13 cellular contexts compared by ENCODE assay signal in genomic region chr16:84999200-84999599, GRCh38. TPM values are rescaled to one million over a fixed set of nuclear protein-coding genes. Genes with fewer than 3 reads are reported as not detected.
DNase-seq lines count a peak whose midpoint lies in the region; ATAC-seq and TF ChIP-seq lines count a peak whose summit lies in the region.
"Had no signal": no experiment of that assay in that cellular context is flagged by ENCODE, and none has a peak within 500 bp of the region (broad histone marks: within the 10 kb centered on the region; RNA-seq: fewer than 3 reads in every experiment).

No MANE protein-coding gene starts in this region.

- intact Hi-C loops in activated CD4-positive, alpha-beta T cell treated with anti-CD3 and anti-CD28 coated beads for 36 hours (cut with DNase I, micrococcal nuclease) = no loop called here

- no peak for DNase-seq in activated CD4-positive, alpha-beta T cell treated with anti-CD3 and anti-CD28 coated beads for 36 hours
- DNase-seq in activated CD4-positive, alpha-beta T cell treated with anti-CD3 and anti-CD28 coated beads for 1 hour = no peak
- DNase-seq in central memory CD8-positive, alpha-beta T cell (ENCODE audit: low spot score in 2 of 2) = no peak
- peak; percentile 52 to 71 for DNase-seq in lung microvascular endothelial cell (ENCODE audit: low read depth in 2 of 2)
- no peak for DNase-seq in upper lobe of left lung
- no peak for DNase-seq in NCI-H510A (lab: John Stamatoyannopoulos, UW)
- DNase-seq: DMS79, erythroblast, natural killer cell, NCI-H345, T1000 had no signal

- H3K4me1 Mint-ChIP-seq in activated CD4-positive, alpha-beta T cell treated with anti-CD3 and anti-CD28 coated beads for 36 hours = peaks cover 46% of the 10 kb centered on the region
- H3K4me1 Mint-ChIP-seq in central memory CD8-positive, alpha-beta T cell = peaks cover 50% of the 10 kb centered on the region

- no peak for TF ChIP-seq EP300 in upper lobe of left lung (IDR thresholded peaks at IDR 0.05)

- no peak for ATAC-seq in activated CD4-positive, alpha-beta T cell treated with anti-CD3 and anti-CD28 coated beads for 36 hours
- ATAC-seq in central memory CD8-positive, alpha-beta T cell (replicated peaks; ENCODE audit: extremely low read depth, poor library complexity, severe bottlenecking) = no peak
- no peak for ATAC-seq in upper lobe of left lung (ENCODE audit: low FRiP score in 2 of 2)
- no peak for ATAC-seq in GM18873 (IDR thresholded peaks at IDR 0.05; ENCODE audit: low FRiP score, unreplicated experiment)
- no peak for ATAC-seq in GM21723 (IDR thresholded peaks at IDR 0.05; ENCODE audit: unreplicated experiment)
- ATAC-seq: natural killer cell had no signal

- CTCF ChIA-PET in activated CD4-positive, alpha-beta T cell treated with anti-CD3 and anti-CD28 coated beads for 36 hours (lab: Charles Lee) = no interaction called here

- H3K4me3 ChIP-seq in upper lobe of left lung = no peak overlapping the region

- H3K27ac Mint-ChIP-seq in activated CD4-positive, alpha-beta T cell treated with anti-CD3 and anti-CD28 coated beads for 36 hours = peak overlapping the region; percentile 39
- H3K27ac Mint-ChIP-seq in central memory CD8-positive, alpha-beta T cell (ENCODE audit: low read depth) = peak overlapping the region; percentile 88

- H3K36me3 ChIP-seq in upper lobe of left lung = peaks cover under 1 to 20% (median 3%) of the 10 kb centered on the region in 4 donors

- H3K4me1 ChIP-seq in upper lobe of left lung = peaks cover 80 to 95% (median 85%) of the 10 kb centered on the region in 4 donors

- POLR2A ChIA-PET in activated CD4-positive, alpha-beta T cell treated with anti-CD3 and anti-CD28 coated beads for 36 hours (lab: Charles Lee) = no interaction called here

- H3K27me3 ChIP-seq in upper lobe of left lung = no peaks in the 10 kb centered on the region

- no peaks in the 10 kb centered on the region for H3K27me3 Mint-ChIP-seq in activated CD4-positive, alpha-beta T cell treated with anti-CD3 and anti-CD28 coated beads for 36 hours
- no peaks in the 10 kb centered on the region for H3K27me3 Mint-ChIP-seq in central memory CD8-positive, alpha-beta T cell

- peak overlapping the region; percentile 50 to 84 (median 81) for H3K27ac ChIP-seq in upper lobe of left lung

- H3K9me3 ChIP-seq in upper lobe of left lung = no peaks in the 10 kb centered on the region

- WGBS in upper lobe of left lung, 2 donors = 47 to 49% methylated on average over 3 of the region's 3 CpGs

- TF ChIP-seq POLR2A in upper lobe of left lung (IDR thresholded peaks at IDR 0.05) = no peak

- peaks cover 17% of the 10 kb centered on the region for H3K36me3 Mint-ChIP-seq in activated CD4-positive, alpha-beta T cell treated with anti-CD3 and anti-CD28 coated beads for 36 hours (ENCODE audit: low read depth)
- peaks cover 31% of the 10 kb centered on the region for H3K36me3 Mint-ChIP-seq in central memory CD8-positive, alpha-beta T cell (ENCODE audit: insufficient read depth)
- H3K36me3 Mint-ChIP-seq: natural killer cell had no signal

- no peak overlapping the region for H3K4me3 Mint-ChIP-seq in activated CD4-positive, alpha-beta T cell treated with anti-CD3 and anti-CD28 coated beads for 36 hours
- H3K4me3 Mint-ChIP-seq in central memory CD8-positive, alpha-beta T cell = no peak overlapping the region
- H3K4me3 Mint-ChIP-seq: natural killer cell had no signal

- no peaks in the 10 kb centered on the region for H3K9me3 Mint-ChIP-seq in activated CD4-positive, alpha-beta T cell treated with anti-CD3 and anti-CD28 coated beads for 36 hours (ENCODE audit: low read depth)
- H3K9me3 Mint-ChIP-seq in central memory CD8-positive, alpha-beta T cell = no peaks in the 10 kb centered on the region
- H3K9me3 Mint-ChIP-seq: natural killer cell had no signal

- TF ChIP-seq CTCF in upper lobe of left lung (IDR thresholded peaks at IDR 0.05) = no peak

RNA-seq across cellular contexts. Expression of gene ZDHHC7, which starts 12.1 kb away (rescaled TPM):
- 10 to 100 TPM; 25.1 to 27.8 TPM for total RNA-seq in activated CD4-positive, alpha-beta T cell treated with anti-CD3 and anti-CD28 coated beads for 36 hours
- total RNA-seq in lung microvascular endothelial cell = 27.7 and 32.9 TPM in 2 replicates
- 100 to 1,000 TPM in 1 of 6 donors, 10 to 100 TPM in 5; 77.4 to 112 (median 92.7) TPM for total RNA-seq in upper lobe of left lung

RNA-seq across cellular contexts. Expression of gene KIAA0513, which starts 28.4 kb away (rescaled TPM):
- total RNA-seq in activated CD4-positive, alpha-beta T cell treated with anti-CD3 and anti-CD28 coated beads for 36 hours = 10 to 100 TPM in 1 of 2 experiments, 1 to 10 TPM in 1; 9.6 to 10.4 TPM
- 14.4 and 20.8 TPM in 2 replicates for total RNA-seq in lung microvascular endothelial cell
- total RNA-seq in upper lobe of left lung = 10 to 100 TPM; 21.6 to 77.5 (median 37.9) TPM

Comparison
In these comparisons a context has a peak if more than half of its experiments do, and no peak if none do; other contexts are left out.
1. DNase-seq: peak in lung microvascular endothelial cell (2 of 2); none in activated CD4-positive, alpha-beta T cell treated with anti-CD3 and anti-CD28 coated beads for 36 hours (single experiment), activated CD4-positive, alpha-beta T cell treated with anti-CD3 and anti-CD28 coated beads for 1 hour (single experiment), central memory CD8-positive, alpha-beta T cell (0 of 2), upper lobe of left lung (0 of 2) and NCI-H510A (single experiment).